ENCODE assay signal across 14 cellular contexts in the genomic region with DNA sequence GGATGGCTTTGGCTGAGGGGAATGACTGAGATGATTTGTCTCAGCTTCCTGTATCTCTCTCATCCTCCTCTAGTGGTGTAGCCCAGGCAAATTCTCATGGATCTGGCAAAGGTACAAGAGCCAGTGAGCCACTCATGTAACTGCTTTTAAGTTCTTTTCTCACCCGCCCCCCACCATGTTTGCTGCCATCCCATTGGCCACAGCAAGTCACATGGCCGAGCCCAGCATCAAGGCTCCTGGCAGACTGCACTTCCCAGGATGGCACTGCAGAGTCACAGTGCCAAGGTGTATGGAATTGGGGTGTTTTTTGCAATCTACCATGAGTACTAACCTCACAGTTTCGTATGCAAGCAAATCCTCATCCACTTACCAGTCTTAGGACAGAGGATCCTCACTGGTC. TPM values are rescaled to one million over a fixed set of nuclear protein-coding genes. Genes with fewer than 3 reads are reported as not detected.
DNase-seq lines count a peak whose midpoint lies in the region; ATAC-seq, FAIRE-seq and TF ChIP-seq lines count a peak whose summit lies in the region.
"Had no signal": no experiment of that assay in that cellular context is flagged by ENCODE, and none has a peak within 500 bp of the region (broad histone marks: within the 10 kb centered on the region; RNA-seq: fewer than 3 reads in every experiment).

No MANE protein-coding gene starts in this region.

- no peak overlapping the region for H4K5ac ChIP-seq in H1 (ENCODE audit: insufficient read length, low read depth, low read length)

- peaks cover 0 to 2% of the 10 kb centered on the region in 2 experiments; a peak in 1 of 4 replicates for H3K79me2 ChIP-seq in H1 (ENCODE audit: control insufficient read depth in 1 of 2, insufficient read depth in 2 of 2, low read length in 2 of 2)

- peaks cover 0 to 3% (median 0%) of the 10 kb centered on the region in 7 donors for H3K9me3 Mint-ChIP-seq in CD4-positive, CD25-positive, alpha-beta regulatory T cell
- H3K9me3 Mint-ChIP-seq: activated CD4-positive, alpha-beta memory T cell treated with anti-CD3 and anti-CD28 coated beads, Interleukin-2, amount 10 ng/mL, durations not matched to agents 7 days and 5 days had no signal

- H3K27ac ChIP-seq in CD4-positive, CD25-positive, alpha-beta regulatory T cell (ENCODE audit: insufficient read depth, low read length, poor library complexity, severe bottlenecking): peak overlapping the region; percentile 26
- H3K27ac ChIP-seq in H1 (ENCODE audit: low read depth, low read length): no peak overlapping the region; the same call in 1 of the 2 replicates

- H3K36me3 Mint-ChIP-seq in CD4-positive, CD25-positive, alpha-beta regulatory T cell: peaks cover 34% of the 10 kb centered on the region

- H3K9me3 ChIP-seq in CD4-positive, CD25-positive, alpha-beta regulatory T cell (ENCODE audit: control insufficient read depth in 2 of 2, low read length in 2 of 2): no peaks in the 10 kb centered on the region
- no peaks in the 10 kb centered on the region for H3K9me3 ChIP-seq in H1 (ENCODE audit: insufficient read depth in 2 of 2, low read depth in 1 of 2, low read length in 1 of 2)

- no peaks in the 10 kb centered on the region for H3K27me3 Mint-ChIP-seq in CD4-positive, CD25-positive, alpha-beta regulatory T cell
- H3K27me3 Mint-ChIP-seq: activated CD4-positive, alpha-beta memory T cell treated with anti-CD3 and anti-CD28 coated beads, Interleukin-2, amount 10 ng/mL, durations not matched to agents 7 days and 5 days had no signal

- peak overlapping the region; percentile 33; the same call in 1 of the 2 replicates for H3K18ac ChIP-seq in H1 (ENCODE audit: extremely low read depth, low read length)

- no peak overlapping the region for H4K8ac ChIP-seq in H1 (ENCODE audit: extremely low read depth, insufficient read depth, low read length)

- H2BK120ac ChIP-seq in H1 (replicated peaks; ENCODE audit: low read depth, low read length): no peak overlapping the region

- H3K4me1 ChIP-seq in CD4-positive, CD25-positive, alpha-beta regulatory T cell (ENCODE audit: control insufficient read depth, insufficient read depth, low read length, poor library complexity, severe bottlenecking): peaks cover 77% of the 10 kb centered on the region
- H3K4me1 ChIP-seq in H1 (replicated peaks in 1 of 4; ENCODE audit: control insufficient read depth in 3 of 4, insufficient read depth in 4 of 4, low read length in 3 of 4): peaks cover 9 to 22% (median 14%) of the 10 kb centered on the region in 4 experiments; a peak in 6 of 7 replicates

- H3K4me3 Mint-ChIP-seq in CD4-positive, CD25-positive, alpha-beta regulatory T cell: peak overlapping the region in 3 of 4 donors; percentile 1 to 74 (median 40)
- H3K4me3 Mint-ChIP-seq: activated CD4-positive, alpha-beta memory T cell treated with anti-CD3 and anti-CD28 coated beads, Interleukin-2, amount 10 ng/mL, durations not matched to agents 7 days and 5 days; endodermal cell had no signal

- no peak overlapping the region for H3K9ac ChIP-seq in H1 (replicated peaks in 1 of 4; ENCODE audit: extremely low read depth in 1 of 4, low read depth in 3 of 4, low read length in 3 of 4)

- H2BK20ac ChIP-seq in H1 (ENCODE audit: low read length): peak overlapping the region; percentile 64; the same call in 1 of the 2 replicates

- peak overlapping the region; percentile 64; the same call in 1 of the 2 replicates for H2BK5ac ChIP-seq in H1 (ENCODE audit: low read depth, low read length)

- peak overlapping the region; percentile 2 for H3K4me3 ChIP-seq in CD4-positive, CD25-positive, alpha-beta regulatory T cell (ENCODE audit: low read depth, low read length)
- no peak overlapping the region for H3K4me3 ChIP-seq in H1 (ENCODE audit: extremely low read depth in 1 of 4, insufficient read depth in 2 of 4, low read depth in 3 of 4, low read length in 4 of 4)

- FAIRE-seq in HTR-8/SVneo (lab: Jason Lieb, UNC) (no peak), H1 (lab: Jason Lieb, UNC) (no peak)
- FAIRE-seq: bronchial epithelial cell had no signal

- H3K4me2 ChIP-seq in H1 (ENCODE audit: insufficient read depth in 1 of 2, low read depth in 2 of 2, low read length in 2 of 2): peak overlapping the region; percentile 36; a peak in 2 of 4 replicates

- 92% methylated on average over 3 of the region's 3 CpGs; no CpG with 5 or more reads in 1 of the 2 experiments for WGBS in H1 (ENCODE audit: extremely low coverage in 1 of 2, insufficient coverage in 1 of 2, insufficient read length in 1 of 2, insufficient replicate concordance in 2 of 2, low coverage in 1 of 2, low lambda C conversion rate in 2 of 2, missing lambda C conversion rate in 1 of 2), 2 experiments

- no peaks in the 10 kb centered on the region for H3K27me3 ChIP-seq in CD4-positive, CD25-positive, alpha-beta regulatory T cell (ENCODE audit: control insufficient read depth, insufficient read depth, low read length)
- H3K27me3 ChIP-seq in H1 (replicated peaks in 1 of 4; ENCODE audit: control insufficient read depth in 3 of 4, extremely low read depth in 1 of 4, insufficient read depth in 3 of 4, low read length in 3 of 4): no peaks in the 10 kb centered on the region

- H2AFZ ChIP-seq in H1 (ENCODE audit: low read length): no peak overlapping the region

- no peak overlapping the region for H3K23ac ChIP-seq in H1 (ENCODE audit: insufficient read length)

- ATAC-seq in CD4-positive, CD25-positive, alpha-beta regulatory T cell (ENCODE audit: low read depth in 2 of 2): no peak
- ATAC-seq in GM19452 (IDR thresholded peaks at IDR 0.05; ENCODE audit: unreplicated experiment): no peak

- 0 out of 2 replicates have a peak, but pooled peaks cover 2% of the 10 kb centered on the region for H3K79me1 ChIP-seq in H1 (ENCODE audit: low read depth, low read length)

- H3K56ac ChIP-seq in H1 (replicated peaks; ENCODE audit: insufficient read length, low read depth, low read length): no peak overlapping the region

- H2BK12ac ChIP-seq in H1 (ENCODE audit: low read depth, low read length): peak overlapping the region; percentile 21; the same call in 1 of the 2 replicates

- no peak for DNase-seq in CD4-positive, CD25-positive, alpha-beta regulatory T cell
- peak; percentile 14 for DNase-seq in HTR-8/SVneo (ENCODE audit: insufficient read length, low spot score)
- peak; percentile 30 for DNase-seq in NCI-H2196 treated with DMSO at 0.1 percent for 48 hours (lab: John Stamatoyannopoulos, UW; ENCODE audit: unreplicated experiment)
- DNase-seq in H1 (ENCODE audit: low read depth in 1 of 2, low spot score in 2 of 2): no peak
- no peak for DNase-seq in superior temporal gyrus (ENCODE audit: extremely low spot score)
- no peak for DNase-seq in T-helper 9 cell
- no peak for DNase-seq in erythroblast (lab: John Stamatoyannopoulos, UW)
- DNase-seq: activated CD4-positive, alpha-beta memory T cell treated with anti-CD3 and anti-CD28 coated beads, Interleukin-2, amount 10 ng/mL, durations not matched to agents 7 days and 5 days; NCI-H1436 treated with DMSO at 0.1 percent for 48 hours; stimulated activated naive CD4-positive, alpha-beta T cell; T-helper 2 cell had no signal

- no peak for TF ChIP-seq CTCF in H1 (IDR thresholded peaks at IDR 0.05; ENCODE audit: control extremely low read depth in 1 of 3, insufficient read depth in 1 of 3, low read depth in 1 of 3, low read length in 3 of 3)

- peaks cover 3% of the 10 kb centered on the region; the same call in 1 of the 2 replicates for H3K23me2 ChIP-seq in H1 (ENCODE audit: low read depth, low read length)

- H3K14ac ChIP-seq in H1 (ENCODE audit: insufficient read length): no peak overlapping the region

- TF ChIP-seq POLR2A in H1 (IDR thresholded peaks at IDR 0.05; ENCODE audit: control extremely low read depth in 1 of 2, low read depth in 2 of 2, low read length in 2 of 2): no peak
- TF ChIP-seq POLR2A in erythroblast (IDR thresholded peaks at IDR 0.05; ENCODE audit: low read length): no peak

- peak overlapping the region; percentile 12 for H4K91ac ChIP-seq in H1 (replicated peaks; ENCODE audit: insufficient read length, low read length)

- TF ChIP-seq EP300 in H1 (IDR thresholded peaks at IDR 0.05; ENCODE audit: borderline replicate concordance in 1 of 2, low read depth in 2 of 2, low read length in 2 of 2): no peak

- CTCF ChIA-PET in H1 (lab: Charles Lee; ENCODE audit: partially characterized antibody): no interaction called here

- peaks cover 9% of the 10 kb centered on the region for H3K36me3 ChIP-seq in CD4-positive, CD25-positive, alpha-beta regulatory T cell (ENCODE audit: control insufficient read depth, insufficient read depth, low read length)
- no peaks in the 10 kb centered on the region for H3K36me3 ChIP-seq in H1 (ENCODE audit: control insufficient read depth in 2 of 4, insufficient read depth in 4 of 4, low read length in 3 of 4)

- H3K4me1 Mint-ChIP-seq in CD4-positive, CD25-positive, alpha-beta regulatory T cell: peaks cover 44 to 97% (median 85%) of the 10 kb centered on the region in 4 donors

- peaks cover 0 to 9% of the 10 kb centered on the region in 2 experiments for H4K20me1 ChIP-seq in H1 (replicated peaks in 1 of 2; ENCODE audit: control insufficient read depth in 1 of 2, insufficient read depth in 2 of 2, low read length in 2 of 2)

- POLR2A ChIA-PET in H1 (lab: Charles Lee; ENCODE audit: partially characterized antibody): no interaction called here

- H2BK15ac ChIP-seq in H1 (ENCODE audit: low read length): no peak overlapping the region

- H3K27ac Mint-ChIP-seq in CD4-positive, CD25-positive, alpha-beta regulatory T cell: peak overlapping the region; percentile 80 to 98 (median 87)
- H3K27ac Mint-ChIP-seq: activated CD4-positive, alpha-beta memory T cell treated with anti-CD3 and anti-CD28 coated beads, Interleukin-2, amount 10 ng/mL, durations not matched to agents 7 days and 5 days; endodermal cell had no signal

- no peak overlapping the region for H3K4ac ChIP-seq in H1 (replicated peaks; ENCODE audit: insufficient read length, low read depth, low read length)

- TF ChIP-seq RAD21 in H1 (IDR thresholded peaks at IDR 0.05 in 1 of 2, conservative IDR thresholded peaks at IDR 0.05 in 1 of 2; ENCODE audit: low read depth in 2 of 2, low read length in 2 of 2): no peak

- peak overlapping the region; percentile 57; the same call in 1 of the 2 replicates for H2AK5ac ChIP-seq in H1 (ENCODE audit: low read depth, low read length)

RNA-seq across cellular contexts. Expression of a gene that starts 50.9 kb away (rescaled TPM):
- total RNA-seq in CD4-positive, CD25-positive, alpha-beta regulatory T cell: 192 TPM
- 100 to 1,000 TPM in 2 of 4 donors, 10 to 100 TPM in 2; 70.2 to 114 (median 99.5) TPM for polyA plus RNA-seq in CD4-positive, CD25-positive, alpha-beta regulatory T cell
- 14.4 and 15.5 TPM in 2 replicates for total RNA-seq in H1 (2021; fragmentation: NEBNext Ultra II Directional; extraction: Animal tissue kit (Norgen Biotek cat#: 25700))
- polyA plus RNA-seq in H1 (2011; rRNA removed): 20.8 and 22.7 TPM in 2 replicates
- 22.9 TPM for polyA plus RNA-seq in H1 (2011; cell fraction: cytosol; rRNA removed)
- 22.8 TPM for polyA plus RNA-seq in H1 (2011; cell fraction: nucleus; rRNA removed)
- 9.2 to 10.4 TPM (median 10.0 TPM) in 4 replicates for polyA plus RNA-seq in H1 (2012, experiment 1 of 2)
- polyA plus RNA-seq in H1 (2012, experiment 2 of 2): 3.5 TPM
- 8.5 TPM for polyA plus RNA-seq in H1 (2013, experiment 1 of 2)
- polyA plus RNA-seq in H1 (2013, experiment 2 of 2): 9.3 TPM
- polyA minus RNA-seq in H1 (2011; rRNA and poly(A)+ RNA removed): 8.6 and 8.9 TPM in 2 replicates
- 11.2 TPM for polyA minus RNA-seq in H1 (2011; cell fraction: cytosol; rRNA and poly(A)+ RNA removed)
- 19.0 TPM for polyA minus RNA-seq in H1 (2011; cell fraction: nucleus; rRNA and poly(A)+ RNA removed)

Comparison
In these comparisons a context has a peak if more than half of its experiments do, and no peak if none do; other contexts are left out.
1. DNase-seq: peak in HTR-8/SVneo (single experiment) and NCI-H2196 treated with DMSO at 0.1 percent for 48 hours (single experiment); none in CD4-positive, CD25-positive, alpha-beta regulatory T cell (0 of 3), H1 (0 of 2), superior temporal gyrus (single experiment), T-helper 9 cell (single experiment) and erythroblast (0 of 2).
2. RNA of a gene that starts 50.9 kb away (total RNA-seq): 192 TPM in CD4-positive, CD25-positive, alpha-beta regulatory T cell (single experiment); 14.4 to 15.5 TPM in H1; every median in the first group is over 10 times any median in the second.